ENCODE assay signal across 8 cellular contexts in genomic region chr20:35446356-35447078, GRCh38. TPM values are rescaled to one million over a fixed set of nuclear protein-coding genes. Genes with fewer than 3 reads are reported as not detected.
DNase-seq lines count a peak whose midpoint lies in the region; ATAC-seq and TF ChIP-seq lines count a peak whose summit lies in the region.

No MANE protein-coding gene starts in this region.

- CTCF ChIA-PET in activated CD8-positive, alpha-beta T cell treated with anti-CD3 and anti-CD28 coated beads for 36 hours (lab: Charles Lee), result interaction anchor here (0.9 to 6.7 kb wide), 18 partner anchors 7 to 350 kb away, joined by 3 to 85 read pairs (median 4); partner anchors contain the start of genes CEP250 and GDF5

- peaks cover 4% of the 10 kb centered on the region for H3K4me1 Mint-ChIP-seq in activated CD4-positive, alpha-beta T cell treated with anti-CD3 and anti-CD28 coated beads, Interleukin-2, amount 10 ng/mL, durations not matched to agents 24 days and 14 days
- H3K4me1 Mint-ChIP-seq in activated CD8-positive, alpha-beta T cell treated with anti-CD3 and anti-CD28 coated beads for 36 hours (ENCODE audit: low read depth), result peaks cover 6% of the 10 kb centered on the region

- DNase-seq in activated CD4-positive, alpha-beta T cell treated with anti-CD3 and anti-CD28 coated beads, Interleukin-2, amount 10 ng/mL, durations not matched to agents 24 days and 14 days, result no peak
- DNase-seq in activated CD4-positive, alpha-beta T cell treated with anti-CD3 and anti-CD28 coated beads, Interleukin-2, amount 50 U/mL, for 1 hour, result no peak
- DNase-seq in activated CD8-positive, alpha-beta T cell treated with anti-CD3 and anti-CD28 coated beads for 36 hours, result no peak
- DNase-seq in right cardiac atrium, result no peak
- no peak for DNase-seq in stomach
- no peak for DNase-seq in stimulated activated CD4-positive, alpha-beta T cell treated with anti-CD3 and anti-CD28 coated beads, Interleukin-12 subunit alpha, Interleukin-12 subunit beta, amount 100 ng/mL, for 4 hours
- DNase-seq in DMS79 treated with DMSO at 0.1 percent for 48 hours (lab: John Stamatoyannopoulos, UW), result no peak
- no peak for DNase-seq in stimulated activated CD4-positive, alpha-beta T cell treated with anti-CD3 and anti-CD28 coated beads, Interleukin-2, amount 100 ng/mL, for 24 hours

- H3K27ac Mint-ChIP-seq in activated CD4-positive, alpha-beta T cell treated with anti-CD3 and anti-CD28 coated beads, Interleukin-2, amount 10 ng/mL, durations not matched to agents 24 days and 14 days, result no peak overlapping the region
- peak overlapping the region; percentile 25 for H3K27ac Mint-ChIP-seq in activated CD8-positive, alpha-beta T cell treated with anti-CD3 and anti-CD28 coated beads for 36 hours

- ATAC-seq in activated CD8-positive, alpha-beta T cell treated with anti-CD3 and anti-CD28 coated beads for 36 hours, result peak; percentile 27
- peak; percentile 43 to 46 for ATAC-seq in right cardiac atrium

- H3K9me3 Mint-ChIP-seq in activated CD4-positive, alpha-beta T cell treated with anti-CD3 and anti-CD28 coated beads, Interleukin-2, amount 10 ng/mL, durations not matched to agents 24 days and 14 days, result no peaks in the 10 kb centered on the region
- no peaks in the 10 kb centered on the region for H3K9me3 Mint-ChIP-seq in activated CD8-positive, alpha-beta T cell treated with anti-CD3 and anti-CD28 coated beads for 36 hours

- no peak overlapping the region for H3K27ac ChIP-seq in right cardiac atrium (ENCODE audit: low read length)
- no peak overlapping the region for H3K27ac ChIP-seq in stomach

- intact Hi-C loops in activated CD4-positive, alpha-beta T cell treated with anti-CD3 and anti-CD28 coated beads, Interleukin-2, amount 10 ng/mL, durations not matched to agents 24 days and 14 days (cut with micrococcal nuclease), result loop anchor here (1.0 kb wide), 1 partner anchor 142 kb away; no protein-coding TSS in a partner anchor
- intact Hi-C loops in activated CD8-positive, alpha-beta T cell treated with anti-CD3 and anti-CD28 coated beads for 36 hours (cut with micrococcal nuclease), result loop anchor here (5.0 kb wide), 1 partner anchor 144 kb away; no protein-coding TSS in a partner anchor
- intact Hi-C loops in right cardiac atrium (cut with DNase I), result loop anchor here (5.0 kb wide), 1 partner anchor 144 kb away; no protein-coding TSS in a partner anchor
- intact Hi-C loops in stomach (cut with DNase I; ENCODE audit: low total_unique reads), result no loop called here

- no peak for TF ChIP-seq POLR2A in stomach (IDR thresholded peaks at IDR 0.05)

- no peaks in the 10 kb centered on the region for H3K9me3 ChIP-seq in right cardiac atrium (ENCODE audit: control insufficient read depth, low read length)
- H3K9me3 ChIP-seq in stomach, result no peaks in the 10 kb centered on the region

- TF ChIP-seq EP300 in stomach (IDR thresholded peaks at IDR 0.05), result no peak

- H3K36me3 Mint-ChIP-seq in activated CD4-positive, alpha-beta T cell treated with anti-CD3 and anti-CD28 coated beads, Interleukin-2, amount 10 ng/mL, durations not matched to agents 24 days and 14 days (ENCODE audit: low read depth), result no peaks in the 10 kb centered on the region
- H3K36me3 Mint-ChIP-seq in activated CD8-positive, alpha-beta T cell treated with anti-CD3 and anti-CD28 coated beads for 36 hours (ENCODE audit: low read depth), result no peaks in the 10 kb centered on the region

- no peak for TF ChIP-seq CTCF in activated CD8-positive, alpha-beta T cell treated with anti-CD3 and anti-CD28 coated beads for 36 hours (IDR thresholded peaks at IDR 0.05)
- no peak for TF ChIP-seq CTCF in stomach (IDR thresholded peaks at IDR 0.05)

- peaks cover 3% of the 10 kb centered on the region for H3K27me3 Mint-ChIP-seq in activated CD4-positive, alpha-beta T cell treated with anti-CD3 and anti-CD28 coated beads, Interleukin-2, amount 10 ng/mL, durations not matched to agents 24 days and 14 days
- H3K27me3 Mint-ChIP-seq in activated CD8-positive, alpha-beta T cell treated with anti-CD3 and anti-CD28 coated beads for 36 hours, result peaks cover 3% of the 10 kb centered on the region

- peak overlapping the region; percentile 92 for H3K4me3 Mint-ChIP-seq in activated CD4-positive, alpha-beta T cell treated with anti-CD3 and anti-CD28 coated beads, Interleukin-2, amount 10 ng/mL, durations not matched to agents 24 days and 14 days
- H3K4me3 Mint-ChIP-seq in activated CD8-positive, alpha-beta T cell treated with anti-CD3 and anti-CD28 coated beads for 36 hours, result peak overlapping the region; percentile 85

- no peak overlapping the region for H3K4me3 ChIP-seq in right cardiac atrium (ENCODE audit: low read length)
- peak overlapping the region; percentile 35 to 43 (median 42) for H3K4me3 ChIP-seq in stomach

- H3K4me1 ChIP-seq in right cardiac atrium (ENCODE audit: control insufficient read depth, insufficient read depth, low read length) (no peaks in the 10 kb centered on the region), stomach (peaks cover 0 to 8% (median 3%) of the 10 kb centered on the region in 4 donors)

- H3K36me3 ChIP-seq in stomach, result no peaks in the 10 kb centered on the region

- POLR2A ChIA-PET in activated CD8-positive, alpha-beta T cell treated with anti-CD3 and anti-CD28 coated beads for 36 hours (lab: Charles Lee), result no interaction called here

- WGBS in right cardiac atrium, result 52% methylated on average over 11 of the region's 11 CpGs
- 43 to 63% (median 57%) methylated on average over 11 of the region's 11 CpGs for WGBS in stomach, 5 donors

- H3K27me3 ChIP-seq in right cardiac atrium (ENCODE audit: control insufficient read depth, insufficient read depth), result no peaks in the 10 kb centered on the region
- H3K27me3 ChIP-seq in stomach, result no peaks in the 10 kb centered on the region

RNA-seq across cellular contexts. Expression of gene GDF5, which starts 8.5 kb away (rescaled TPM):
- total RNA-seq in activated CD4-positive, alpha-beta T cell treated with anti-CD3 and anti-CD28 coated beads, Interleukin-2, amount 10 ng/mL, durations not matched to agents 24 days and 14 days, result not detected in 2 replicates
- total RNA-seq in activated CD8-positive, alpha-beta T cell treated with anti-CD3 and anti-CD28 coated beads for 36 hours, result not detected
- total RNA-seq in right cardiac atrium (under 1 TPM in 3 of 4 donors, not detected in 1; 0.09 to 0.17 (median 0.11) TPM), stomach (under 1 TPM in 2 of 5 donors, not detected in 3; 0.18 to 0.58 TPM)
- polyA plus RNA-seq in right cardiac atrium (0.05 TPM), stomach (under 1 TPM in 1 of 3 donors, not detected in 2; 0.33 TPM)

RNA-seq across cellular contexts. Expression of gene CEP250, which starts 8.9 kb away (rescaled TPM):
- total RNA-seq in activated CD4-positive, alpha-beta T cell treated with anti-CD3 and anti-CD28 coated beads, Interleukin-2, amount 10 ng/mL, durations not matched to agents 24 days and 14 days, result 46.8 and 48.8 TPM in 2 replicates
- 10 to 100 TPM; 56.0 to 60.3 TPM for total RNA-seq in activated CD8-positive, alpha-beta T cell treated with anti-CD3 and anti-CD28 coated beads for 36 hours
- 10 to 100 TPM; 12.2 to 22.0 (median 18.5) TPM for total RNA-seq in right cardiac atrium
- 11.0 TPM for polyA plus RNA-seq in right cardiac atrium
- total RNA-seq in stomach, result 10 to 100 TPM in 3 of 5 donors, 1 to 10 TPM in 2; 2.9 to 51.3 (median 19.3) TPM
- polyA plus RNA-seq in stomach, result 1 to 10 TPM; 3.8 to 7.2 (median 6.6) TPM

RNA-seq across cellular contexts. Expression of gene UQCC1, which starts 34.7 kb away (rescaled TPM):
- 52.1 and 60.6 TPM in 2 replicates for total RNA-seq in activated CD4-positive, alpha-beta T cell treated with anti-CD3 and anti-CD28 coated beads, Interleukin-2, amount 10 ng/mL, durations not matched to agents 24 days and 14 days
- total RNA-seq in activated CD8-positive, alpha-beta T cell treated with anti-CD3 and anti-CD28 coated beads for 36 hours, result 10 to 100 TPM; 68.6 to 72.6 TPM
- total RNA-seq in right cardiac atrium, result 100 to 1,000 TPM in 1 of 4 donors, 10 to 100 TPM in 3; 79.0 to 127 (median 84.3) TPM
- 67.2 TPM for polyA plus RNA-seq in right cardiac atrium
- 100 to 1,000 TPM in 1 of 5 donors, 10 to 100 TPM in 3, 1 to 10 TPM in 1; 9.3 to 194 (median 25.6) TPM for total RNA-seq in stomach
- 10 to 100 TPM; 13.9 to 27.7 (median 26.5) TPM for polyA plus RNA-seq in stomach
